In the genomic region with DNA sequence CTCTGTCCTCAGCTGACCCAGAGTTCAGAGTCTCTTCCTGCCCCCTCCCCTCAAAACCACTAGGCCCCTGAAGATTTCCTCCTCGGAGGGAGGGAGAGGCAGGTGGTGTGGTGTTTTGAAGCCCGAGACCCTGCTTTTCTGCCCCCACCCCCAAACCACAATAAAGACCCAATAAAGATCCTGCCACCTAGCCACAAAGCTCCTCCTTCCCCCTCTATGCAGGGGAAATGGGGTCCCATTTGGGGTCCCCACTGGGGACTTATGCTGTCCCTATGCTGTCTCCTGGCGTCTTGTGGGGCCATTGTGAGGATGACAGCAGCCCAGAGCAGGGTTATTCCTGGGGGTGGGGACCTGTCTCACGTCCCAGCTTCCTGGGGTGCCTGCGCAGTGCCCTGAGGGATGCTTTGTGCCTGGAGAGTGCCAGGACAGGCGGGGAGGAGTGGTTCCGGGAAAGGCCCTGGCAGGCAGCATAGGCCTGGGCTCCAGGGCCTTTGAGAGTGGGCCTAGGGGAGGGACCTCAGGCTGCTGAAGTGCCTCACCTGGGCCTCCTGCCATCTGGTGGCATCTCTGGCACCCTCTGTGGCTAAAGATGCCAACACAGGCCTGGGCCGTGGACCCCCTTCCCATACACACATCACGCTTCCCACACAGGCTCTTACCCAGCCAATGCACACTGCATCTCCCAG, we compare ENCODE assay signal across 8 cellular contexts. TPM values are rescaled to one million over a fixed set of nuclear protein-coding genes. Genes with fewer than 3 reads are reported as not detected.
DNase-seq lines count a peak whose midpoint lies in the region; ATAC-seq and TF ChIP-seq lines count a peak whose summit lies in the region.

No MANE protein-coding gene starts in this region.

- DNase-seq in stimulated activated CD4-positive, alpha-beta T cell treated with anti-CD3 and anti-CD28 coated beads, Interleukin-15, amount 100 ng/mL, for 24 hours, result peak; percentile 39
- DNase-seq in stimulated activated CD4-positive, alpha-beta T cell treated with anti-CD3 and anti-CD28 coated beads, Interleukin-12 subunit alpha, Interleukin-12 subunit beta, amount 100 ng/mL, for 4 hours, result no peak
- peak; percentile 21 to 64 for DNase-seq in heart right ventricle
- peak; percentile 87 for DNase-seq in sigmoid colon
- no peak for DNase-seq in cerebellar cortex (ENCODE audit: low spot score)

- H3K9me3 ChIP-seq in heart right ventricle (no peaks in the 10 kb centered on the region), sigmoid colon (no peaks in the 10 kb centered on the region)

- H3K4me1 ChIP-seq in heart right ventricle (peaks cover 30 to 90% (median 68%) of the 10 kb centered on the region in 9 donors), sigmoid colon (peaks cover 5 to 91% (median 86%) of the 10 kb centered on the region in 4 donors)

- H3K9me3 Mint-ChIP-seq in activated T-helper 17 cell treated with anti-CD3 and anti-CD28 coated beads, Interleukin-2, amount 50 U/mL, for 72 hours, result no peaks in the 10 kb centered on the region

- TF ChIP-seq EP300 in sigmoid colon (IDR thresholded peaks at IDR 0.05), result peak in 1 of 4 donors; percentile 60

- peak overlapping the region; percentile 71 for H3K4me3 Mint-ChIP-seq in activated T-helper 17 cell treated with anti-CD3 and anti-CD28 coated beads, Interleukin-2, amount 50 U/mL, for 72 hours

- no peaks in the 10 kb centered on the region for H3K27me3 Mint-ChIP-seq in activated T-helper 17 cell treated with anti-CD3 and anti-CD28 coated beads, Interleukin-2, amount 50 U/mL, for 72 hours

- TF ChIP-seq POLR2A in sigmoid colon (IDR thresholded peaks at IDR 0.05), result no peak

- TF ChIP-seq CTCF in heart right ventricle (IDR thresholded peaks at IDR 0.05) (no peak), sigmoid colon (IDR thresholded peaks at IDR 0.05) (no peak)

- H3K27ac ChIP-seq in heart right ventricle (peak overlapping the region; percentile 94 to 100 (median 99)), sigmoid colon (peak overlapping the region; percentile 96 to 100 (median 98))

- H3K36me3 ChIP-seq in heart right ventricle (no peaks in the 10 kb centered on the region), sigmoid colon (no peaks in the 10 kb centered on the region)

- ATAC-seq in activated T-helper 17 cell treated with anti-CD3 and anti-CD28 coated beads, Interleukin-2, amount 50 U/mL, for 72 hours (replicated peaks), result no peak
- ATAC-seq in heart right ventricle, result peak in 3 of 8 donors; percentile 13 to 48 (median 26)
- ATAC-seq in GM21515 (IDR thresholded peaks at IDR 0.05; ENCODE audit: unreplicated experiment), result no peak
- ATAC-seq in GM21526 (IDR thresholded peaks at IDR 0.05; ENCODE audit: low FRiP score, unreplicated experiment), result no peak

- peak overlapping the region; percentile 64 for H3K27ac Mint-ChIP-seq in activated T-helper 17 cell treated with anti-CD3 and anti-CD28 coated beads, Interleukin-2, amount 50 U/mL, for 72 hours

- H3K4me3 ChIP-seq in heart right ventricle (peak overlapping the region in 7 of 10 donors; percentile 44 to 68 (median 63)), sigmoid colon (peak overlapping the region in 3 of 4 donors; percentile 48 to 57 (median 54))

- intact Hi-C loops in heart right ventricle (cut with DNase I) (loop anchor here in 7 of 10 donors (2.0 to 5.0 kb wide), 4 partner anchors 37 to 128 kb away; partner anchors contain the start of gene FKBP5 (in 5 of the 7)), sigmoid colon (cut with DNase I) (loop anchor here (2.0 to 5.0 kb wide), 2 partner anchors 238 to 1403 kb away; no protein-coding TSS in a partner anchor)

- 54 to 56% methylated on average over 9 of the region's 9 CpGs for WGBS in heart right ventricle, 2 donors
- 24 to 36% methylated on average over 9 of the region's 9 CpGs for WGBS in sigmoid colon, 2 donors

- H3K27me3 ChIP-seq in heart right ventricle (no peaks in the 10 kb centered on the region), sigmoid colon (no peaks in the 10 kb centered on the region)

- H3K4me1 Mint-ChIP-seq in activated T-helper 17 cell treated with anti-CD3 and anti-CD28 coated beads, Interleukin-2, amount 50 U/mL, for 72 hours, result peaks cover 47% of the 10 kb centered on the region

- no peaks in the 10 kb centered on the region for H3K36me3 Mint-ChIP-seq in activated T-helper 17 cell treated with anti-CD3 and anti-CD28 coated beads, Interleukin-2, amount 50 U/mL, for 72 hours (ENCODE audit: low read depth)

RNA-seq across cellular contexts. Expression of gene ARMC12, which starts 8.0 kb away (rescaled TPM):
- total RNA-seq in activated T-helper 17 cell treated with anti-CD3 and anti-CD28 coated beads, Interleukin-2, amount 50 U/mL, for 72 hours, result 1 to 10 TPM; 1.8 to 1.9 TPM
- total RNA-seq in heart right ventricle (under 1 TPM in 4 of 10 donors, not detected in 6; 0.20 to 0.37 (median 0.24) TPM), sigmoid colon (1 to 10 TPM in 2 of 4 donors, under 1 TPM in 1, not detected in 1; 0.49 to 5.0 (median 1.1) TPM)
- polyA plus RNA-seq in heart right ventricle (under 1 TPM; 0.16 to 0.95 TPM), sigmoid colon (under 1 TPM in 1 of 3 donors, not detected in 2; 0.66 TPM)

RNA-seq across cellular contexts. Expression of gene FKBP5, which starts 40.1 kb away (rescaled TPM):
- total RNA-seq in activated T-helper 17 cell treated with anti-CD3 and anti-CD28 coated beads, Interleukin-2, amount 50 U/mL, for 72 hours, result 100 to 1,000 TPM in 1 of 2 donors, 10 to 100 TPM in 1; 39.9 to 101 TPM
- total RNA-seq in heart right ventricle (100 to 1,000 TPM in 3 of 10 donors, 10 to 100 TPM in 7; 20.3 to 151 (median 45.3) TPM), sigmoid colon (100 to 1,000 TPM; 200 to 326 (median 258) TPM)
- polyA plus RNA-seq in heart right ventricle (100 to 1,000 TPM in 1 of 2 donors, 10 to 100 TPM in 1; 40.5 to 199 TPM), sigmoid colon (100 to 1,000 TPM in 1 of 3 donors, 10 to 100 TPM in 2; 52.9 to 165 (median 93.9) TPM)

RNA-seq across cellular contexts. Expression of gene CLPSL2, which starts 47.6 kb away (rescaled TPM):
- total RNA-seq in activated T-helper 17 cell treated with anti-CD3 and anti-CD28 coated beads, Interleukin-2, amount 50 U/mL, for 72 hours, result not detected
- not detected for total RNA-seq in heart right ventricle
- not detected for polyA plus RNA-seq in heart right ventricle
- not detected for total RNA-seq in sigmoid colon
- not detected for polyA plus RNA-seq in sigmoid colon

RNA-seq across cellular contexts. Expression of gene CLPSL1, which starts 52.0 kb away (rescaled TPM):
- total RNA-seq in activated T-helper 17 cell treated with anti-CD3 and anti-CD28 coated beads, Interleukin-2, amount 50 U/mL, for 72 hours, result not detected
- total RNA-seq in heart right ventricle, result not detected
- polyA plus RNA-seq in heart right ventricle, result not detected
- total RNA-seq in sigmoid colon, result not detected
- not detected for polyA plus RNA-seq in sigmoid colon

Comparison
In these comparisons a context has a peak if more than half of its experiments do, and no peak if none do; other contexts are left out.
1. DNase-seq: peak in stimulated activated CD4-positive, alpha-beta T cell treated with anti-CD3 and anti-CD28 coated beads, Interleukin-15, amount 100 ng/mL, for 24 hours (single experiment), heart right ventricle (2 of 2) and sigmoid colon (single experiment); none in stimulated activated CD4-positive, alpha-beta T cell treated with anti-CD3 and anti-CD28 coated beads, Interleukin-12 subunit alpha, Interleukin-12 subunit beta, amount 100 ng/mL, for 4 hours (single experiment) and cerebellar cortex (single experiment).